ENCODE assay signal across 8 cellular contexts in genomic region chr9:42852570-42852969, GRCh38.
DNase-seq lines count a peak whose midpoint lies in the region; TF ChIP-seq lines count a peak whose summit lies in the region.
"Not testable (repeated sequence)": the region's sequence is repeated elsewhere in the genome, so short reads cannot be mapped to it uniquely, and the experiment has no call there.

No MANE protein-coding gene starts in this region.

- H3K4me1 Mint-ChIP-seq in nephron progenitor cell = not testable (repeated sequence)

- not testable (repeated sequence) for H3K27me3 Mint-ChIP-seq in nephron progenitor cell (ENCODE audit: low read depth, poor library complexity)

- not testable (repeated sequence) for H3K36me3 ChIP-seq in ES-I3 (ENCODE audit: insufficient read depth, low read length); MM.1S (replicated peaks; ENCODE audit: insufficient read depth, low read length); WERI-Rb-1; cardiac muscle cell; thymus (ENCODE audit: control insufficient read depth, insufficient read depth)

- H3F3A ChIP-seq in MM.1S (ENCODE audit: insufficient read depth, low read length) = not testable (repeated sequence)

- H3K27ac Mint-ChIP-seq in nephron progenitor cell = not testable (repeated sequence)

- H3K4me1 ChIP-seq in ES-I3 (ENCODE audit: insufficient read depth, low read length); MM.1S (ENCODE audit: low read length); cardiac muscle cell (ENCODE audit: low read depth); thymus (ENCODE audit: control insufficient read depth, insufficient read depth, low read length): not testable (repeated sequence)

- peak overlapping the region; percentile 59 for H2AFZ ChIP-seq in MM.1S (ENCODE audit: low read length)

- not testable (repeated sequence) for H4K20me1 ChIP-seq in MM.1S (ENCODE audit: insufficient read depth, low read length)

- peak overlapping the region; percentile 62; the same call in 1 of the 2 replicates for H3K4me2 ChIP-seq in MM.1S (ENCODE audit: low read depth, low read length)

- H3K36me3 Mint-ChIP-seq in nephron progenitor cell (ENCODE audit: low read depth) = not testable (repeated sequence)

- DNase-seq in MM.1S (peak; percentile 29), WERI-Rb-1 (peak; percentile 32), cerebellar cortex (ENCODE audit: low spot score) (peak; percentile 7), cardiac muscle cell (ENCODE audit: low read depth in 1 of 2, low spot score in 1 of 2) (peak in 1 of 2 donors; percentile 0), kidney tubule cell (ENCODE audit: low spot score) (peak; percentile 2)
- not testable (repeated sequence) for DNase-seq in nephron progenitor cell

- H3K9me2 ChIP-seq in MM.1S (replicated peaks; ENCODE audit: insufficient read depth, low read length) = not testable (repeated sequence)

- not testable (repeated sequence) for H3K27me3 ChIP-seq in MM.1S (replicated peaks; ENCODE audit: insufficient read depth, low read length); WERI-Rb-1 (ENCODE audit: insufficient read depth, low read depth, severe bottlenecking); cardiac muscle cell; thymus (ENCODE audit: control insufficient read depth, insufficient read depth)

- TF ChIP-seq CTCF in MM.1S (IDR thresholded peaks at IDR 0.05; ENCODE audit: low read length); WERI-Rb-1 (IDR thresholded peaks at IDR 0.05; ENCODE audit: low read depth, low read length); cardiac muscle cell (IDR thresholded peaks at IDR 0.05; ENCODE audit: low read depth, low read length); nephron progenitor cell (IDR thresholded peaks at IDR 0.05): not testable (repeated sequence)

- H3K79me2 ChIP-seq in MM.1S (ENCODE audit: low read length) = not testable (repeated sequence)

- peak overlapping the region; percentile 81 for H3K4me3 Mint-ChIP-seq in nephron progenitor cell

- H3K9ac ChIP-seq in ES-I3 (ENCODE audit: low read depth, low read length) = peak overlapping the region; percentile 44; the same call in 1 of the 2 replicates
- H3K9ac ChIP-seq in MM.1S (ENCODE audit: low read length) = peak overlapping the region; percentile 13; the same call in 1 of the 2 replicates

- WGBS in thymus = 16% methylated on average over 30 of the region's 30 CpGs

- H3K27ac ChIP-seq in MM.1S (ENCODE audit: low read length); WERI-Rb-1; cardiac muscle cell; thymus (ENCODE audit: low read depth): not testable (repeated sequence)

- H3K9me3 ChIP-seq in ES-I3 (ENCODE audit: control insufficient read depth, insufficient read depth, low read length); MM.1S (replicated peaks; ENCODE audit: insufficient read depth, low read length); WERI-Rb-1 (ENCODE audit: severe bottlenecking); cardiac muscle cell (ENCODE audit: low read depth); thymus (ENCODE audit: control insufficient read depth): not testable (repeated sequence)

- peak overlapping the region; percentile 65 for H3K4me3 ChIP-seq in MM.1S (ENCODE audit: low read length)
- H3K4me3 ChIP-seq in WERI-Rb-1 (ENCODE audit: low read depth, low read length) = peak overlapping the region; percentile 56
- H3K4me3 ChIP-seq in cardiac muscle cell = peak overlapping the region; percentile 21
- peak overlapping the region; percentile 45 for H3K4me3 ChIP-seq in thymus (ENCODE audit: low read length)

- H3K9me3 Mint-ChIP-seq in nephron progenitor cell = peaks cover 18% of the 10 kb centered on the region
